1 cellular context compared by ENCODE assay signal in the genomic region with DNA sequence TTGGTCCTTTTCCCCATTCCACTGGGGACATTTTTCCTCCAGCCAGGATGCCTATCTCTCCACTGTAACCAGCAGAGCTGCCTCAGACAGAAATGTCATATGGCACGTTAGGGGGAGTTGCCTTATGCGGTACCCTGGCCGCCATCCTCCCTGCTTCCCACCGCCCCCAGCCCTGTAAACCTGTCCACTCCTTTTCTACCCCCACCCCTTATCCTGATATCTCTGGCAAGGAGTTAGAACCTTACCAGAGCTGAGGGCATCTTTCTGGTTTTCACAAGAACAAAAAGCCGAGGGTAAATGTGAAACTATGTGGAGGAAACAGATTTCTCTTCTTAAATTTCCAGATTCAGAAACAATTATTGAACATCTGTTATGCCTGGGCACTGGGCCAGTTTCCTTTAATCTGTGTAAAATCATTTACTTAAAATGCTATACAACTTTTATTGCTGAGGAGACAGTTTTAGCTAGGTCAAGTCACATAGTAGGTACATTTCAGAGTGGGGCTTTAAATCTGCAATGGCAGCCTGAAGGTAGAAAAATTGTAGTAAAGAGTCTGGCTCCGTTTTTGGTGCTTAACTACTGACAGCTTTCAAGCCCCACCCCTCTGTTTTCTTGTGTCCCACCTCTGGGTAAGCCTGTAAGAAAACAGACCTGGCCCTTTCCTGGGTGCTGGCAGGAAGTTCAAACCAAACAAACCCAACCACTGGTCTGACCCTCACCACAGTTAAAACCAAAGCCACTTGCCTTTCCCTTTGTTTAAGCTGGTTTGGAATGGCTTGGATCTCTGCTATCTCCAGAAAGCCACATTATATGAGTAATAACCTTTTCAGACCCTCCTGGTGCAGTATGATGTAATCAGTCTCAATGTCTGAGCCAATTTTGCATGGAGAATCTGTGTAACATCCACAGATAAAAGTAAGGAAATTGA.
A peak's percentile ranks its signal among the peaks of the same experiment; 100 is the strongest.
TF ChIP-seq lines count a peak whose summit lies in the region.

No MANE protein-coding gene starts in this region.

TF ChIP-seq in HEK293, 187 proteins besides CTCF, POLR2A, EP300 and RAD21 (continued from another document):
- TF ChIP-seq, protein P1, sequence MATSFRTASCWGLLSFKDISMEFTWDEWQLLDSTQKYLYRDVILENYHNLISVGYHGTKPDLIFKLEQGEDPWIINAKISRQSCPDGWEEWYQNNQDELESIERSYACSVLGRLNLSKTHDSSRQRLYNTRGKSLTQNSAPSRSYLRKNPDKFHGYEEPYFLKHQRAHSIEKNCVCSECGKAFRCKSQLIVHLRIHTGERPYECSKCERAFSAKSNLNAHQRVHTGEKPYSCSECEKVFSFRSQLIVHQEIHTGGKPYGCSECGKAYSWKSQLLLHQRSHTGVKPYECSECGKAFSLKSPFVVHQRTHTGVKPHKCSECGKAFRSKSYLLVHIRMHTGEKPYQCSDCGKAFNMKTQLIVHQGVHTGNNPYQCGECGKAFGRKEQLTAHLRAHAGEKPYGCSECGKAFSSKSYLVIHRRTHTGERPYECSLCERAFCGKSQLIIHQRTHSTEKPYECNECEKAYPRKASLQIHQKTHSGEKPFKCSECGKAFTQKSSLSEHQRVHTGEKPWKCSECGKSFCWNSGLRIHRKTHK (tag by site-specific recombination; IDR thresholded peaks at IDR 0.05): no peak
- TF ChIP-seq ZBTB20 (tag by site-specific recombination; IDR thresholded peaks at IDR 0.05) (peak; percentile 54; the same call in 1 of the 2 replicates), ZBTB21 (tag by site-specific recombination; IDR thresholded peaks at IDR 0.05) (0 out of 2 replicates have a peak, but pooled peaks have one; percentile 44), ZNF175 (tag by site-specific recombination; IDR thresholded peaks at IDR 0.05) (no peak), ZNF521 (tag by site-specific recombination; IDR thresholded peaks at IDR 0.05) (no peak), ZNF48 (tag by site-specific recombination; IDR thresholded peaks at IDR 0.05) (no peak), ZIC2 (tag by site-specific recombination; IDR thresholded peaks at IDR 0.05) (no peak), IKZF3 (tag by site-specific recombination; IDR thresholded peaks at IDR 0.05) (no peak), ZBTB17 (tag by site-specific recombination; IDR thresholded peaks at IDR 0.05) (0 out of 2 replicates have a peak, but pooled peaks have one; percentile 39), ZBTB1 (tag by site-specific recombination; IDR thresholded peaks at IDR 0.05) (no peak), ZNF112 (tag by site-specific recombination; IDR thresholded peaks at IDR 0.05) (no peak), GLI2 (tag by site-specific recombination; IDR thresholded peaks at IDR 0.05; ENCODE audit: borderline replicate concordance, low read depth) (no peak), ZNF202 (tag by site-specific recombination; IDR thresholded peaks at IDR 0.05; ENCODE audit: borderline replicate concordance) (no peak), ZNF133 (tag by site-specific recombination; IDR thresholded peaks at IDR 0.05) (no peak), GLIS1 (tag by site-specific recombination; IDR thresholded peaks at IDR 0.05) (0 out of 2 replicates have a peak, but pooled peaks have one; percentile 20), ZNF626 (tag by site-specific recombination; IDR thresholded peaks at IDR 0.05) (no peak), ZNF76 (tag by site-specific recombination; IDR thresholded peaks at IDR 0.05; ENCODE audit: borderline replicate concordance, low read depth) (no peak), EGR2 (tag by site-specific recombination; IDR thresholded peaks at IDR 0.05; ENCODE audit: low read depth) (0 out of 2 replicates have a peak, but pooled peaks have one; percentile 9), ZNF239 (tag by site-specific recombination; IDR thresholded peaks at IDR 0.05) (no peak), KLF9 (tag by site-specific recombination; IDR thresholded peaks at IDR 0.05; ENCODE audit: low read depth) (no peak), MZF1 (tag by site-specific recombination; IDR thresholded peaks at IDR 0.05; ENCODE audit: borderline replicate concordance) (no peak), ZNF571 (tag by site-specific recombination; IDR thresholded peaks at IDR 0.05) (no peak), ZNF629 (tag by site-specific recombination; IDR thresholded peaks at IDR 0.05) (peak; percentile 34; the same call in 1 of the 2 replicates), ZNF791 (tag by site-specific recombination; IDR thresholded peaks at IDR 0.05) (no peak), ZNF23 (tag by site-specific recombination; IDR thresholded peaks at IDR 0.05; ENCODE audit: borderline replicate concordance) (no peak)
- TF ChIP-seq, protein P2, sequence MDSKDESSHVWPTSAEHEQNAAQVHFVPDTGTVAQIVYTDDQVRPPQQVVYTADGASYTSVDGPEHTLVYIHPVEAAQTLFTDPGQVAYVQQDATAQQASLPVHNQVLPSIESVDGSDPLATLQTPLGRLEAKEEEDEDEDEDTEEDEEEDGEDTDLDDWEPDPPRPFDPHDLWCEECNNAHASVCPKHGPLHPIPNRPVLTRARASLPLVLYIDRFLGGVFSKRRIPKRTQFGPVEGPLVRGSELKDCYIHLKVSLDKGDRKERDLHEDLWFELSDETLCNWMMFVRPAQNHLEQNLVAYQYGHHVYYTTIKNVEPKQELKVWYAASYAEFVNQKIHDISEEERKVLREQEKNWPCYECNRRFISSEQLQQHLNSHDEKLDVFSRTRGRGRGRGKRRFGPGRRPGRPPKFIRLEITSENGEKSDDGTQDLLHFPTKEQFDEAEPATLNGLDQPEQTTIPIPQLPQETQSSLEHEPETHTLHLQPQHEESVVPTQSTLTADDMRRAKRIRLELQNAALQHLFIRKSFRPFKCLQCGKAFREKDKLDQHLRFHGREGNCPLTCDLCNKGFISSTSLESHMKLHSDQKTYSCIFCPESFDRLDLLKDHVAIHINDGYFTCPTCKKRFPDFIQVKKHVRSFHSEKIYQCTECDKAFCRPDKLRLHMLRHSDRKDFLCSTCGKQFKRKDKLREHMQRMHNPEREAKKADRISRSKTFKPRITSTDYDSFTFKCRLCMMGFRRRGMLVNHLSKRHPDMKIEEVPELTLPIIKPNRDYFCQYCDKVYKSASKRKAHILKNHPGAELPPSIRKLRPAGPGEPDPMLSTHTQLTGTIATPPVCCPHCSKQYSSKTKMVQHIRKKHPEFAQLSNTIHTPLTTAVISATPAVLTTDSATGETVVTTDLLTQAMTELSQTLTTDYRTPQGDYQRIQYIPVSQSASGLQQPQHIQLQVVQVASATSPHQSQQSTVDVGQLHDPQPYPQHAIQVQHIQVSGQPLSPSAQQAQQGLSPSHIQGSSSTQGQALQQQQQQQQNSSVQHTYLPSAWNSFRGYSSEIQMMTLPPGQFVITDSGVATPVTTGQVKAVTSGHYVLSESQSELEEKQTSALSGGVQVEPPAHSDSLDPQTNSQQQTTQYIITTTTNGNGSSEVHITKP (tag by site-specific recombination; IDR thresholded peaks at IDR 0.05): peak; percentile 51; the same call in 1 of the 2 replicates
- TF ChIP-seq, protein P3, sequence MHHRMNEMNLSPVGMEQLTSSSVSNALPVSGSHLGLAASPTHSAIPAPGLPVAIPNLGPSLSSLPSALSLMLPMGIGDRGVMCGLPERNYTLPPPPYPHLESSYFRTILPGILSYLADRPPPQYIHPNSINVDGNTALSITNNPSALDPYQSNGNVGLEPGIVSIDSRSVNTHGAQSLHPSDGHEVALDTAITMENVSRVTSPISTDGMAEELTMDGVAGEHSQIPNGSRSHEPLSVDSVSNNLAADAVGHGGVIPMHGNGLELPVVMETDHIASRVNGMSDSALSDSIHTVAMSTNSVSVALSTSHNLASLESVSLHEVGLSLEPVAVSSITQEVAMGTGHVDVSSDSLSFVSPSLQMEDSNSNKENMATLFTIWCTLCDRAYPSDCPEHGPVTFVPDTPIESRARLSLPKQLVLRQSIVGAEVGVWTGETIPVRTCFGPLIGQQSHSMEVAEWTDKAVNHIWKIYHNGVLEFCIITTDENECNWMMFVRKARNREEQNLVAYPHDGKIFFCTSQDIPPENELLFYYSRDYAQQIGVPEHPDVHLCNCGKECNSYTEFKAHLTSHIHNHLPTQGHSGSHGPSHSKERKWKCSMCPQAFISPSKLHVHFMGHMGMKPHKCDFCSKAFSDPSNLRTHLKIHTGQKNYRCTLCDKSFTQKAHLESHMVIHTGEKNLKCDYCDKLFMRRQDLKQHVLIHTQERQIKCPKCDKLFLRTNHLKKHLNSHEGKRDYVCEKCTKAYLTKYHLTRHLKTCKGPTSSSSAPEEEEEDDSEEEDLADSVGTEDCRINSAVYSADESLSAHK (tag by site-specific recombination; IDR thresholded peaks at IDR 0.05): no peak
- TF ChIP-seq, protein P4, sequence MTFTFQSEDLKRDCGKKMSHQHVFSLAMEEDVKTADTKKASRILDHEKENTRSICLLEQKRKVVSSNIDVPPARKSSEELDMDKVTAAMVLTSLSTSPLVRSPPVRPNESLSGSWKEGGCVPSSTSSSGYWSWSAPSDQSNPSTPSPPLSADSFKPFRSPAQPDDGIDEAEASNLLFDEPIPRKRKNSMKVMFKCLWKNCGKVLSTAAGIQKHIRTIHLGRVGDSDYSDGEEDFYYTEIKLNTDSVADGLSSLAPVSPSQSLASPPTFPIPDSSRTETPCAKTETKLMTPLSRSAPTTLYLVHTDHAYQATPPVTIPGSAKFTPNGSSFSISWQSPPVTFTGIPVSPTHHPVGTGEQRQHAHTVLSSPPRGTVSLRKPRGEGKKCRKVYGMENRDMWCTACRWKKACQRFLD (tag by site-specific recombination; IDR thresholded peaks at IDR 0.05): no peak
- TF ChIP-seq, protein P5, sequence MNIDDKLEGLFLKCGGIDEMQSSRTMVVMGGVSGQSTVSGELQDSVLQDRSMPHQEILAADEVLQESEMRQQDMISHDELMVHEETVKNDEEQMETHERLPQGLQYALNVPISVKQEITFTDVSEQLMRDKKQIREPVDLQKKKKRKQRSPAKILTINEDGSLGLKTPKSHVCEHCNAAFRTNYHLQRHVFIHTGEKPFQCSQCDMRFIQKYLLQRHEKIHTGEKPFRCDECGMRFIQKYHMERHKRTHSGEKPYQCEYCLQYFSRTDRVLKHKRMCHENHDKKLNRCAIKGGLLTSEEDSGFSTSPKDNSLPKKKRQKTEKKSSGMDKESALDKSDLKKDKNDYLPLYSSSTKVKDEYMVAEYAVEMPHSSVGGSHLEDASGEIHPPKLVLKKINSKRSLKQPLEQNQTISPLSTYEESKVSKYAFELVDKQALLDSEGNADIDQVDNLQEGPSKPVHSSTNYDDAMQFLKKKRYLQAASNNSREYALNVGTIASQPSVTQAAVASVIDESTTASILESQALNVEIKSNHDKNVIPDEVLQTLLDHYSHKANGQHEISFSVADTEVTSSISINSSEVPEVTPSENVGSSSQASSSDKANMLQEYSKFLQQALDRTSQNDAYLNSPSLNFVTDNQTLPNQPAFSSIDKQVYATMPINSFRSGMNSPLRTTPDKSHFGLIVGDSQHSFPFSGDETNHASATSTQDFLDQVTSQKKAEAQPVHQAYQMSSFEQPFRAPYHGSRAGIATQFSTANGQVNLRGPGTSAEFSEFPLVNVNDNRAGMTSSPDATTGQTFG (tag by site-specific recombination; IDR thresholded peaks at IDR 0.05; ENCODE audit: borderline replicate concordance): no peak
- TF ChIP-seq, protein P6, sequence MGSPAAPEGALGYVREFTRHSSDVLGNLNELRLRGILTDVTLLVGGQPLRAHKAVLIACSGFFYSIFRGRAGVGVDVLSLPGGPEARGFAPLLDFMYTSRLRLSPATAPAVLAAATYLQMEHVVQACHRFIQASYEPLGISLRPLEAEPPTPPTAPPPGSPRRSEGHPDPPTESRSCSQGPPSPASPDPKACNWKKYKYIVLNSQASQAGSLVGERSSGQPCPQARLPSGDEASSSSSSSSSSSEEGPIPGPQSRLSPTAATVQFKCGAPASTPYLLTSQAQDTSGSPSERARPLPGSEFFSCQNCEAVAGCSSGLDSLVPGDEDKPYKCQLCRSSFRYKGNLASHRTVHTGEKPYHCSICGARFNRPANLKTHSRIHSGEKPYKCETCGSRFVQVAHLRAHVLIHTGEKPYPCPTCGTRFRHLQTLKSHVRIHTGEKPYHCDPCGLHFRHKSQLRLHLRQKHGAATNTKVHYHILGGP (tag by site-specific recombination; IDR thresholded peaks at IDR 0.05): no peak
